1 cellular context compared by ENCODE assay signal in the genomic region with DNA sequence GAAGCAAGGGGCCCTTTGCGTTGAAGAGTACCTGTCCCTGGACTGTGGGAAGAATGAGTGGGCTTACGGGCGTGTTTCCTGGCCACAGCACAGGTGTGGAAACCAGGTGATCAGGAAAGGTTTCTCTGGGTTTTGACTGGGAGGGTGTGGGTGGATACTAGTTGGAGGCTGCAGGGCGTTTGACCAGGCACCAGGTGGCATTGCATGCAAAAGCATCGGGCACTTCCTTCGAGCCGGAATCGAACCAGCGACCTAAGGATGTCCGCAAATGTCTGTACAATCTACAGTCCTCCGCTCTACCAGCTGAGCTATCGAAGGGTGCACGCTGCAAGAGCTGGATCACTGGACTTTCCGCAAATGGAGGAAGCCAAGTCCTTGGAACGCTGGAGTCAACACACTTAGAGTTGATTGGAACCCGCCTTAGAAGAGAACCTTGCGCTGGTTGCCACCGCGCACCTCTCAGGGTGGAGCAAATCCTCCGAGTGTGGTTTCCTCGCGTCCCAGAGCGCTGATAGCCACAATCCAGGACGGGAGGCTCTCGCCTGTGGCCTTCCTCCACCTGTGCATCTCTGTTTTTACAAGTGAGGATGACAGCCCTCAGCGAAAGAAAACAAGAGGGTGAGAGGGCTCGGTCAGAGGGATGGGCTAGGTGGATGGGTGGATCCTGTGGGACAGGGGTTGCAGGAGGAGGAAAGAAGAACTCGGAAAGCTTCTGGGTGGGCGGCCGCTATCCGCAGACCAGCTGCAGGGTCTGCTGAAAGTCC.
TF ChIP-seq lines count a peak whose summit lies in the region.

No MANE protein-coding gene starts in this region.

TF ChIP-seq in HEK293, 187 proteins besides CTCF, POLR2A, EP300 and RAD21 (continued from another document and continues in another):
- peak; percentile 20; the same call in 1 of the 2 replicates for TF ChIP-seq MZF1 (tag by site-specific recombination; IDR thresholded peaks at IDR 0.05; ENCODE audit: borderline replicate concordance)
- TF ChIP-seq SP3 (tag by site-specific recombination; IDR thresholded peaks at IDR 0.05) = peak; percentile 67
- TF ChIP-seq ZNF416 (tag by site-specific recombination; IDR thresholded peaks at IDR 0.05) = no peak
- peak; percentile 24 for TF ChIP-seq ZNF623 (tag by site-specific recombination; IDR thresholded peaks at IDR 0.05)
- TF ChIP-seq, protein P1, sequence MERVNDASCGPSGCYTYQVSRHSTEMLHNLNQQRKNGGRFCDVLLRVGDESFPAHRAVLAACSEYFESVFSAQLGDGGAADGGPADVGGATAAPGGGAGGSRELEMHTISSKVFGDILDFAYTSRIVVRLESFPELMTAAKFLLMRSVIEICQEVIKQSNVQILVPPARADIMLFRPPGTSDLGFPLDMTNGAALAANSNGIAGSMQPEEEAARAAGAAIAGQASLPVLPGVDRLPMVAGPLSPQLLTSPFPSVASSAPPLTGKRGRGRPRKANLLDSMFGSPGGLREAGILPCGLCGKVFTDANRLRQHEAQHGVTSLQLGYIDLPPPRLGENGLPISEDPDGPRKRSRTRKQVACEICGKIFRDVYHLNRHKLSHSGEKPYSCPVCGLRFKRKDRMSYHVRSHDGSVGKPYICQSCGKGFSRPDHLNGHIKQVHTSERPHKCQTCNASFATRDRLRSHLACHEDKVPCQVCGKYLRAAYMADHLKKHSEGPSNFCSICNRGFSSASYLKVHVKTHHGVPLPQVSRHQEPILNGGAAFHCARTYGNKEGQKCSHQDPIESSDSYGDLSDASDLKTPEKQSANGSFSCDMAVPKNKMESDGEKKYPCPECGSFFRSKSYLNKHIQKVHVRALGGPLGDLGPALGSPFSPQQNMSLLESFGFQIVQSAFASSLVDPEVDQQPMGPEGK (tag by site-specific recombination; IDR thresholded peaks at IDR 0.05) = peak; percentile 78
- peak; percentile 38 for TF ChIP-seq SP2 (tag by site-specific recombination; IDR thresholded peaks at IDR 0.05)
- peak; percentile 84 for TF ChIP-seq ZNF394 (tag by site-specific recombination; IDR thresholded peaks at IDR 0.05; ENCODE audit: borderline replicate concordance)
- peak; percentile 97 for TF ChIP-seq ZBTB17 (tag by site-specific recombination; IDR thresholded peaks at IDR 0.05)
- TF ChIP-seq ZNF654 (tag by site-specific recombination; IDR thresholded peaks at IDR 0.05; ENCODE audit: low read depth) = peak; percentile 54
- TF ChIP-seq RBAK (tag by site-specific recombination; IDR thresholded peaks at IDR 0.05) = no peak
- peak; percentile 47; the same call in 1 of the 2 replicates for TF ChIP-seq WT1 (tag by site-specific recombination; IDR thresholded peaks at IDR 0.05)
- peak; percentile 53; the same call in 1 of the 2 replicates for TF ChIP-seq ZNF76 (tag by site-specific recombination; IDR thresholded peaks at IDR 0.05; ENCODE audit: borderline replicate concordance, low read depth)
- TF ChIP-seq, protein P2, sequence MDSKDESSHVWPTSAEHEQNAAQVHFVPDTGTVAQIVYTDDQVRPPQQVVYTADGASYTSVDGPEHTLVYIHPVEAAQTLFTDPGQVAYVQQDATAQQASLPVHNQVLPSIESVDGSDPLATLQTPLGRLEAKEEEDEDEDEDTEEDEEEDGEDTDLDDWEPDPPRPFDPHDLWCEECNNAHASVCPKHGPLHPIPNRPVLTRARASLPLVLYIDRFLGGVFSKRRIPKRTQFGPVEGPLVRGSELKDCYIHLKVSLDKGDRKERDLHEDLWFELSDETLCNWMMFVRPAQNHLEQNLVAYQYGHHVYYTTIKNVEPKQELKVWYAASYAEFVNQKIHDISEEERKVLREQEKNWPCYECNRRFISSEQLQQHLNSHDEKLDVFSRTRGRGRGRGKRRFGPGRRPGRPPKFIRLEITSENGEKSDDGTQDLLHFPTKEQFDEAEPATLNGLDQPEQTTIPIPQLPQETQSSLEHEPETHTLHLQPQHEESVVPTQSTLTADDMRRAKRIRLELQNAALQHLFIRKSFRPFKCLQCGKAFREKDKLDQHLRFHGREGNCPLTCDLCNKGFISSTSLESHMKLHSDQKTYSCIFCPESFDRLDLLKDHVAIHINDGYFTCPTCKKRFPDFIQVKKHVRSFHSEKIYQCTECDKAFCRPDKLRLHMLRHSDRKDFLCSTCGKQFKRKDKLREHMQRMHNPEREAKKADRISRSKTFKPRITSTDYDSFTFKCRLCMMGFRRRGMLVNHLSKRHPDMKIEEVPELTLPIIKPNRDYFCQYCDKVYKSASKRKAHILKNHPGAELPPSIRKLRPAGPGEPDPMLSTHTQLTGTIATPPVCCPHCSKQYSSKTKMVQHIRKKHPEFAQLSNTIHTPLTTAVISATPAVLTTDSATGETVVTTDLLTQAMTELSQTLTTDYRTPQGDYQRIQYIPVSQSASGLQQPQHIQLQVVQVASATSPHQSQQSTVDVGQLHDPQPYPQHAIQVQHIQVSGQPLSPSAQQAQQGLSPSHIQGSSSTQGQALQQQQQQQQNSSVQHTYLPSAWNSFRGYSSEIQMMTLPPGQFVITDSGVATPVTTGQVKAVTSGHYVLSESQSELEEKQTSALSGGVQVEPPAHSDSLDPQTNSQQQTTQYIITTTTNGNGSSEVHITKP (tag by site-specific recombination; IDR thresholded peaks at IDR 0.05) = peak; percentile 88
- TF ChIP-seq ZNF510 (tag by site-specific recombination; IDR thresholded peaks at IDR 0.05; ENCODE audit: insufficient replicate concordance) = no peak
- peak; percentile 74 for TF ChIP-seq KLF16 (tag by site-specific recombination; IDR thresholded peaks at IDR 0.05)
- TF ChIP-seq, protein P3, sequence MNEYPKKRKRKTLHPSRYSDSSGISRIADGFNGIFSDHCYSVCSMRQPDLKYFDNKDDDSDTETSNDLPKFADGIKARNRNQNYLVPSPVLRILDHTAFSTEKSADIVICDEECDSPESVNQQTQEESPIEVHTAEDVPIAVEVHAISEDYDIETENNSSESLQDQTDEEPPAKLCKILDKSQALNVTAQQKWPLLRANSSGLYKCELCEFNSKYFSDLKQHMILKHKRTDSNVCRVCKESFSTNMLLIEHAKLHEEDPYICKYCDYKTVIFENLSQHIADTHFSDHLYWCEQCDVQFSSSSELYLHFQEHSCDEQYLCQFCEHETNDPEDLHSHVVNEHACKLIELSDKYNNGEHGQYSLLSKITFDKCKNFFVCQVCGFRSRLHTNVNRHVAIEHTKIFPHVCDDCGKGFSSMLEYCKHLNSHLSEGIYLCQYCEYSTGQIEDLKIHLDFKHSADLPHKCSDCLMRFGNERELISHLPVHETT (tag by site-specific recombination; IDR thresholded peaks at IDR 0.05) = peak; percentile 87
- TF ChIP-seq ZNF558 (tag by site-specific recombination; IDR thresholded peaks at IDR 0.05) = peak; percentile 64; the same call in 1 of the 2 replicates
- TF ChIP-seq ZNF391 (tag by site-specific recombination; IDR thresholded peaks at IDR 0.05; ENCODE audit: borderline replicate concordance, low read depth) = peak; percentile 94; the same call in 1 of the 2 replicates
- TF ChIP-seq ZNF837 (tag by site-specific recombination; IDR thresholded peaks at IDR 0.05) = peak; percentile 81; the same call in 1 of the 2 replicates
- peak; percentile 86 for TF ChIP-seq ZSCAN30 (tag by site-specific recombination; IDR thresholded peaks at IDR 0.05)
- TF ChIP-seq ZNF292 (tag by site-specific recombination; IDR thresholded peaks at IDR 0.05; ENCODE audit: borderline replicate concordance, low read depth) = no peak
- peak; percentile 86 for TF ChIP-seq SP7 (tag by site-specific recombination; IDR thresholded peaks at IDR 0.05)
- TF ChIP-seq ZNF19 (tag by site-specific recombination; IDR thresholded peaks at IDR 0.05; ENCODE audit: low read depth) = no peak
- TF ChIP-seq, protein P4, sequence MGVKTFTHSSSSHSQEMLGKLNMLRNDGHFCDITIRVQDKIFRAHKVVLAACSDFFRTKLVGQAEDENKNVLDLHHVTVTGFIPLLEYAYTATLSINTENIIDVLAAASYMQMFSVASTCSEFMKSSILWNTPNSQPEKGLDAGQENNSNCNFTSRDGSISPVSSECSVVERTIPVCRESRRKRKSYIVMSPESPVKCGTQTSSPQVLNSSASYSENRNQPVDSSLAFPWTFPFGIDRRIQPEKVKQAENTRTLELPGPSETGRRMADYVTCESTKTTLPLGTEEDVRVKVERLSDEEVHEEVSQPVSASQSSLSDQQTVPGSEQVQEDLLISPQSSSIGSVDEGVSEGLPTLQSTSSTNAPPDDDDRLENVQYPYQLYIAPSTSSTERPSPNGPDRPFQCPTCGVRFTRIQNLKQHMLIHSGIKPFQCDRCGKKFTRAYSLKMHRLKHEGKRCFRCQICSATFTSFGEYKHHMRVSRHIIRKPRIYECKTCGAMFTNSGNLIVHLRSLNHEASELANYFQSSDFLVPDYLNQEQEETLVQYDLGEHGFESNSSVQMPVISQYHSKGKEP (tag by site-specific recombination; IDR thresholded peaks at IDR 0.05) = peak; percentile 83
- peak; percentile 88; the same call in 1 of the 2 replicates for TF ChIP-seq ZSCAN23 (tag by site-specific recombination; IDR thresholded peaks at IDR 0.05)
- TF ChIP-seq, protein P5, sequence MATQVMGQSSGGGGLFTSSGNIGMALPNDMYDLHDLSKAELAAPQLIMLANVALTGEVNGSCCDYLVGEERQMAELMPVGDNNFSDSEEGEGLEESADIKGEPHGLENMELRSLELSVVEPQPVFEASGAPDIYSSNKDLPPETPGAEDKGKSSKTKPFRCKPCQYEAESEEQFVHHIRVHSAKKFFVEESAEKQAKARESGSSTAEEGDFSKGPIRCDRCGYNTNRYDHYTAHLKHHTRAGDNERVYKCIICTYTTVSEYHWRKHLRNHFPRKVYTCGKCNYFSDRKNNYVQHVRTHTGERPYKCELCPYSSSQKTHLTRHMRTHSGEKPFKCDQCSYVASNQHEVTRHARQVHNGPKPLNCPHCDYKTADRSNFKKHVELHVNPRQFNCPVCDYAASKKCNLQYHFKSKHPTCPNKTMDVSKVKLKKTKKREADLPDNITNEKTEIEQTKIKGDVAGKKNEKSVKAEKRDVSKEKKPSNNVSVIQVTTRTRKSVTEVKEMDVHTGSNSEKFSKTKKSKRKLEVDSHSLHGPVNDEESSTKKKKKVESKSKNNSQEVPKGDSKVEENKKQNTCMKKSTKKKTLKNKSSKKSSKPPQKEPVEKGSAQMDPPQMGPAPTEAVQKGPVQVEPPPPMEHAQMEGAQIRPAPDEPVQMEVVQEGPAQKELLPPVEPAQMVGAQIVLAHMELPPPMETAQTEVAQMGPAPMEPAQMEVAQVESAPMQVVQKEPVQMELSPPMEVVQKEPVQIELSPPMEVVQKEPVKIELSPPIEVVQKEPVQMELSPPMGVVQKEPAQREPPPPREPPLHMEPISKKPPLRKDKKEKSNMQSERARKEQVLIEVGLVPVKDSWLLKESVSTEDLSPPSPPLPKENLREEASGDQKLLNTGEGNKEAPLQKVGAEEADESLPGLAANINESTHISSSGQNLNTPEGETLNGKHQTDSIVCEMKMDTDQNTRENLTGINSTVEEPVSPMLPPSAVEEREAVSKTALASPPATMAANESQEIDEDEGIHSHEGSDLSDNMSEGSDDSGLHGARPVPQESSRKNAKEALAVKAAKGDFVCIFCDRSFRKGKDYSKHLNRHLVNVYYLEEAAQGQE (tag by site-specific recombination; IDR thresholded peaks at IDR 0.05) = peak; percentile 62
- peak; percentile 89 for TF ChIP-seq ZFHX2 (tag by site-specific recombination; conservative IDR thresholded peaks at IDR 0.05)
- peak; percentile 62; the same call in 1 of the 2 replicates for TF ChIP-seq ZBTB7A (tag by site-specific recombination; IDR thresholded peaks at IDR 0.05; ENCODE audit: low read depth)
- peak; percentile 74 for TF ChIP-seq SCRT2 (tag by site-specific recombination; IDR thresholded peaks at IDR 0.05)
- peak; percentile 96 for TF ChIP-seq ZNF660 (tag by site-specific recombination; IDR thresholded peaks at IDR 0.05)
- TF ChIP-seq, protein P6, sequence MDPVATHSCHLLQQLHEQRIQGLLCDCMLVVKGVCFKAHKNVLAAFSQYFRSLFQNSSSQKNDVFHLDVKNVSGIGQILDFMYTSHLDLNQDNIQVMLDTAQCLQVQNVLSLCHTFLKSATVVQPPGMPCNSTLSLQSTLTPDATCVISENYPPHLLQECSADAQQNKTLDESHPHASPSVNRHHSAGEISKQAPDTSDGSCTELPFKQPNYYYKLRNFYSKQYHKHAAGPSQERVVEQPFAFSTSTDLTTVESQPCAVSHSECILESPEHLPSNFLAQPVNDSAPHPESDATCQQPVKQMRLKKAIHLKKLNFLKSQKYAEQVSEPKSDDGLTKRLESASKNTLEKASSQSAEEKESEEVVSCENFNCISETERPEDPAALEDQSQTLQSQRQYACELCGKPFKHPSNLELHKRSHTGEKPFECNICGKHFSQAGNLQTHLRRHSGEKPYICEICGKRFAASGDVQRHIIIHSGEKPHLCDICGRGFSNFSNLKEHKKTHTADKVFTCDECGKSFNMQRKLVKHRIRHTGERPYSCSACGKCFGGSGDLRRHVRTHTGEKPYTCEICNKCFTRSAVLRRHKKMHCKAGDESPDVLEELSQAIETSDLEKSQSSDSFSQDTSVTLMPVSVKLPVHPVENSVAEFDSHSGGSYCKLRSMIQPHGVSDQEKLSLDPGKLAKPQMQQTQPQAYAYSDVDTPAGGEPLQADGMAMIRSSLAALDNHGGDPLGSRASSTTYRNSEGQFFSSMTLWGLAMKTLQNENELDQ (tag by site-specific recombination; IDR thresholded peaks at IDR 0.05; ENCODE audit: low read depth) = no peak
- TF ChIP-seq HOXC10 (CRISPR knock-in tag; IDR thresholded peaks at IDR 0.05) = no peak
- TF ChIP-seq, protein P7, sequence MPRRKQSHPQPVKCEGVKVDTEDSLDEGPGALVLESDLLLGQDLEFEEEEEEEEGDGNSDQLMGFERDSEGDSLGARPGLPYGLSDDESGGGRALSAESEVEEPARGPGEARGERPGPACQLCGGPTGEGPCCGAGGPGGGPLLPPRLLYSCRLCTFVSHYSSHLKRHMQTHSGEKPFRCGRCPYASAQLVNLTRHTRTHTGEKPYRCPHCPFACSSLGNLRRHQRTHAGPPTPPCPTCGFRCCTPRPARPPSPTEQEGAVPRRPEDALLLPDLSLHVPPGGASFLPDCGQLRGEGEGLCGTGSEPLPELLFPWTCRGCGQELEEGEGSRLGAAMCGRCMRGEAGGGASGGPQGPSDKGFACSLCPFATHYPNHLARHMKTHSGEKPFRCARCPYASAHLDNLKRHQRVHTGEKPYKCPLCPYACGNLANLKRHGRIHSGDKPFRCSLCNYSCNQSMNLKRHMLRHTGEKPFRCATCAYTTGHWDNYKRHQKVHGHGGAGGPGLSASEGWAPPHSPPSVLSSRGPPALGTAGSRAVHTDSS (tag by site-specific recombination; IDR thresholded peaks at IDR 0.05) = peak; percentile 63
- no peak for TF ChIP-seq YY2 (tag by site-specific recombination; IDR thresholded peaks at IDR 0.05)
- TF ChIP-seq BCL11A (tag by site-specific recombination; IDR thresholded peaks at IDR 0.05; ENCODE audit: low read depth) = peak; percentile 69; the same call in 1 of the 2 replicates
- TF ChIP-seq KLF1 (tag by site-specific recombination; IDR thresholded peaks at IDR 0.05) = peak; percentile 61
- peak; percentile 35; the same call in 1 of the 2 replicates for TF ChIP-seq ZNF843 (tag by site-specific recombination; IDR thresholded peaks at IDR 0.05)
- TF ChIP-seq, protein P8, sequence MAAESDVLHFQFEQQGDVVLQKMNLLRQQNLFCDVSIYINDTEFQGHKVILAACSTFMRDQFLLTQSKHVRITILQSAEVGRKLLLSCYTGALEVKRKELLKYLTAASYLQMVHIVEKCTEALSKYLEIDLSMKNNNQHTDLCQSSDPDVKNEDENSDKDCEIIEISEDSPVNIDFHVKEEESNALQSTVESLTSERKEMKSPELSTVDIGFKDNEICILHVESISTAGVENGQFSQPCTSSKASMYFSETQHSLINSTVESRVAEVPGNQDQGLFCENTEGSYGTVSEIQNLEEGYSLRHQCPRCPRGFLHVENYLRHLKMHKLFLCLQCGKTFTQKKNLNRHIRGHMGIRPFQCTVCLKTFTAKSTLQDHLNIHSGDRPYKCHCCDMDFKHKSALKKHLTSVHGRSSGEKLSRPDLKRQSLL (tag by site-specific recombination; IDR thresholded peaks at IDR 0.05) = peak; percentile 93
- TF ChIP-seq ZBTB20 (tag by site-specific recombination; IDR thresholded peaks at IDR 0.05) = peak; percentile 65; the same call in 1 of the 2 replicates
- no peak for TF ChIP-seq ZNF48 (tag by site-specific recombination; IDR thresholded peaks at IDR 0.05)
- peak; percentile 88 for TF ChIP-seq EGR2 (tag by site-specific recombination; IDR thresholded peaks at IDR 0.05; ENCODE audit: low read depth)
